2 cellular contexts compared by ENCODE assay signal in genomic region chr2:162016080-162016479, GRCh38.
TF ChIP-seq lines count a peak whose summit lies in the region.

No MANE protein-coding gene starts in this region.

TF ChIP-seq in Ishikawa, 13 proteins besides CTCF, POLR2A, EP300 and RAD21:
- 0 out of 2 replicates have a peak, but pooled peaks have one; percentile 4 for TF ChIP-seq CEBPB (IDR thresholded peaks at IDR 0.05)
- no peak for TF ChIP-seq TEAD4 (IDR thresholded peaks at IDR 0.05)

TF ChIP-seq in K562, 482 proteins besides CTCF, POLR2A, EP300 and RAD21:
- TF ChIP-seq CEBPB (tag; IDR thresholded peaks at IDR 0.05) (0 out of 2 replicates have a peak, but pooled peaks have one; percentile 14), RBM17 (IDR thresholded peaks at IDR 0.05; ENCODE audit: borderline replicate concordance, low read depth, low read length) (no peak)
- TF ChIP-seq, protein P1, sequence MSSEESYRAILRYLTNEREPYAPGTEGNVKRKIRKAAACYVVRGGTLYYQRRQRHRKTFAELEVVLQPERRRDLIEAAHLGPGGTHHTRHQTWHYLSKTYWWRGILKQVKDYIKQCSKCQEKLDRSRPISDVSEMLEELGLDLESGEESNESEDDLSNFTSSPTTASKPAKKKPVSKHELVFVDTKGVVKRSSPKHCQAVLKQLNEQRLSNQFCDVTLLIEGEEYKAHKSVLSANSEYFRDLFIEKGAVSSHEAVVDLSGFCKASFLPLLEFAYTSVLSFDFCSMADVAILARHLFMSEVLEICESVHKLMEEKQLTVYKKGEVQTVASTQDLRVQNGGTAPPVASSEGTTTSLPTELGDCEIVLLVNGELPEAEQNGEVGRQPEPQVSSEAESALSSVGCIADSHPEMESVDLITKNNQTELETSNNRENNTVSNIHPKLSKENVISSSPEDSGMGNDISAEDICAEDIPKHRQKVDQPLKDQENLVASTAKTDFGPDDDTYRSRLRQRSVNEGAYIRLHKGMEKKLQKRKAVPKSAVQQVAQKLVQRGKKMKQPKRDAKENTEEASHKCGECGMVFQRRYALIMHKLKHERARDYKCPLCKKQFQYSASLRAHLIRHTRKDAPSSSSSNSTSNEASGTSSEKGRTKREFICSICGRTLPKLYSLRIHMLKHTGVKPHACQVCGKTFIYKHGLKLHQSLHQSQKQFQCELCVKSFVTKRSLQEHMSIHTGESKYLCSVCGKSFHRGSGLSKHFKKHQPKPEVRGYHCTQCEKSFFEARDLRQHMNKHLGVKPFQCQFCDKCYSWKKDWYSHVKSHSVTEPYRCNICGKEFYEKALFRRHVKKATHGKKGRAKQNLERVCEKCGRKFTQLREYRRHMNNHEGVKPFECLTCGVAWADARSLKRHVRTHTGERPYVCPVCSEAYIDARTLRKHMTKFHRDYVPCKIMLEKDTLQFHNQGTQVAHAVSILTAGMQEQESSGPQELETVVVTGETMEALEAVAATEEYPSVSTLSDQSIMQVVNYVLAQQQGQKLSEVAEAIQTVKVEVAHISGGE (CRISPR knock-in tag; IDR thresholded peaks at IDR 0.05): no peak
- TF ChIP-seq, protein P2, sequence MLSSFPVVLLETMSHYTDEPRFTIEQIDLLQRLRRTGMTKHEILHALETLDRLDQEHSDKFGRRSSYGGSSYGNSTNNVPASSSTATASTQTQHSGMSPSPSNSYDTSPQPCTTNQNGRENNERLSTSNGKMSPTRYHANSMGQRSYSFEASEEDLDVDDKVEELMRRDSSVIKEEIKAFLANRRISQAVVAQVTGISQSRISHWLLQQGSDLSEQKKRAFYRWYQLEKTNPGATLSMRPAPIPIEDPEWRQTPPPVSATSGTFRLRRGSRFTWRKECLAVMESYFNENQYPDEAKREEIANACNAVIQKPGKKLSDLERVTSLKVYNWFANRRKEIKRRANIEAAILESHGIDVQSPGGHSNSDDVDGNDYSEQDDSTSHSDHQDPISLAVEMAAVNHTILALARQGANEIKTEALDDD (IDR thresholded peaks at IDR 0.05): no peak
